ENCODE assay signal across 1 cellular context in the genomic region with DNA sequence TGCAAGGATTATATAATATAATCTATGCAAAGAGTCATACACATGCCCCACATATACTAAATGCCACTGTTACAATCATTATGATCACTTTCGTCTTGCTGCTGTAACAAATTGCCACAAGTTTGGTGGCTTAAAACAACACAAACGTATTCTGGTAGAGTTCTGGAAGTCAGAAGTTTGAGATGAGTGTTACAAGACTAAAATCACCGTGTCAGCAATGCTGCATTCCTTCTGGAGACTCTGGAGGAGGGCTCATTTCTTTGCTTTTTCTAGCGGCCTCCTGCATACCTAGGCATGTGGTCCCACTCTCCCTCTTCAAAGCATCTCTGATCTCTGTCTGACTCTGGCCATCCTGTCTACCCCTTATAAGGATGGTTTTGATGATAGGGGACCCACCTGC.
TF ChIP-seq lines count a peak whose summit lies in the region.

No MANE protein-coding gene starts in this region.

TF ChIP-seq in GM23338, 12 proteins besides CTCF, POLR2A, EP300 and RAD21 (continued from another document):
- TF ChIP-seq, protein P1, sequence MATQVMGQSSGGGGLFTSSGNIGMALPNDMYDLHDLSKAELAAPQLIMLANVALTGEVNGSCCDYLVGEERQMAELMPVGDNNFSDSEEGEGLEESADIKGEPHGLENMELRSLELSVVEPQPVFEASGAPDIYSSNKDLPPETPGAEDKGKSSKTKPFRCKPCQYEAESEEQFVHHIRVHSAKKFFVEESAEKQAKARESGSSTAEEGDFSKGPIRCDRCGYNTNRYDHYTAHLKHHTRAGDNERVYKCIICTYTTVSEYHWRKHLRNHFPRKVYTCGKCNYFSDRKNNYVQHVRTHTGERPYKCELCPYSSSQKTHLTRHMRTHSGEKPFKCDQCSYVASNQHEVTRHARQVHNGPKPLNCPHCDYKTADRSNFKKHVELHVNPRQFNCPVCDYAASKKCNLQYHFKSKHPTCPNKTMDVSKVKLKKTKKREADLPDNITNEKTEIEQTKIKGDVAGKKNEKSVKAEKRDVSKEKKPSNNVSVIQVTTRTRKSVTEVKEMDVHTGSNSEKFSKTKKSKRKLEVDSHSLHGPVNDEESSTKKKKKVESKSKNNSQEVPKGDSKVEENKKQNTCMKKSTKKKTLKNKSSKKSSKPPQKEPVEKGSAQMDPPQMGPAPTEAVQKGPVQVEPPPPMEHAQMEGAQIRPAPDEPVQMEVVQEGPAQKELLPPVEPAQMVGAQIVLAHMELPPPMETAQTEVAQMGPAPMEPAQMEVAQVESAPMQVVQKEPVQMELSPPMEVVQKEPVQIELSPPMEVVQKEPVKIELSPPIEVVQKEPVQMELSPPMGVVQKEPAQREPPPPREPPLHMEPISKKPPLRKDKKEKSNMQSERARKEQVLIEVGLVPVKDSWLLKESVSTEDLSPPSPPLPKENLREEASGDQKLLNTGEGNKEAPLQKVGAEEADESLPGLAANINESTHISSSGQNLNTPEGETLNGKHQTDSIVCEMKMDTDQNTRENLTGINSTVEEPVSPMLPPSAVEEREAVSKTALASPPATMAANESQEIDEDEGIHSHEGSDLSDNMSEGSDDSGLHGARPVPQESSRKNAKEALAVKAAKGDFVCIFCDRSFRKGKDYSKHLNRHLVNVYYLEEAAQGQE (IDR thresholded peaks at IDR 0.05; ENCODE audit: unreplicated experiment) = no peak
- TF ChIP-seq ZNF114 (CRISPR knock-in tag; IDR thresholded peaks at IDR 0.05) (no peak), CREB1 (CRISPR knock-in tag; IDR thresholded peaks at IDR 0.05; ENCODE audit: low read depth) (no peak), POLR2AphosphoS5 (IDR thresholded peaks at IDR 0.05; ENCODE audit: low read depth) (no peak), STAT1 (IDR thresholded peaks at IDR 0.05; ENCODE audit: unreplicated experiment) (no peak), ZNF331 (CRISPR knock-in tag; IDR thresholded peaks at IDR 0.05; ENCODE audit: low read depth) (no peak)
- TF ChIP-seq, protein P2, sequence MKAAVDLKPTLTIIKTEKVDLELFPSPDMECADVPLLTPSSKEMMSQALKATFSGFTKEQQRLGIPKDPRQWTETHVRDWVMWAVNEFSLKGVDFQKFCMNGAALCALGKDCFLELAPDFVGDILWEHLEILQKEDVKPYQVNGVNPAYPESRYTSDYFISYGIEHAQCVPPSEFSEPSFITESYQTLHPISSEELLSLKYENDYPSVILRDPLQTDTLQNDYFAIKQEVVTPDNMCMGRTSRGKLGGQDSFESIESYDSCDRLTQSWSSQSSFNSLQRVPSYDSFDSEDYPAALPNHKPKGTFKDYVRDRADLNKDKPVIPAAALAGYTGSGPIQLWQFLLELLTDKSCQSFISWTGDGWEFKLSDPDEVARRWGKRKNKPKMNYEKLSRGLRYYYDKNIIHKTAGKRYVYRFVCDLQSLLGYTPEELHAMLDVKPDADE (IDR thresholded peaks at IDR 0.05) = no peak
